ENCODE assay signal across 7 cellular contexts in the genomic region with DNA sequence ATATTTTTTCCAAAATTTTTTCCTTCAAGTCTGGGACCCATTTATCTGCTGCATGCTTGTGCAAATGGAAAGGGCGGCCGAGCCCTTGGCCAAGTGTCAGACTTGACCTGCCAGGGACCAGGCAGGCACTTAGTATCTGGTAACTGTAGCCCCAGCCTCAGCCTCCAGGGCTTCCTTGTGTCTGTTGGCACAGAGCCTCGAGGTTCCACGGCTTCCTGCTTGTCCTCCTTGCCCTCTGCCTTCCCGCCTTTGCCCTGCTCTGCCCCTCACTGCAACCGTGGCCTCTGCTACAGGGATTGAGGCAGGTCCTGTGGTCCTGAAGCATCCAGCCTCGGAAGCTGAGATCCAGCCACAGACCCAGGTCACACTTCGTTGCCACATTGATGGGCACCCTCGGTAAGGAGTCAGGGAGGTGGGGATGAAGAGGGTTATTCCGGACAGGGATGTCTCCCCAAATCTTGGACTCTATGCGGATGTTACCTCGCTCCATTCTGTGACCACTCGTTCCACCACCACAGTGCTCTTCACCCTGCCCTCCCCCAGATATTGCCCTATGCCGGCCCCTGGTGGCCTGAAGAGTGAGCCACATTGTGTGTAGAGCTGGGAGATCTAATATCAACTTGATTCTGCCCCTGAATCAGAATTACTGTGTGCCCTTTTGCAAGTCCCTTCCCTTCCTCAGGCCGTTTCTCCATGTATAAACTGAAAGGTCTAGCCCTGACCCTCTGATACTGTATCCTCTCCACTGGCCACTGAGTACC. TPM values are rescaled to one million over a fixed set of nuclear protein-coding genes. Genes with fewer than 3 reads are reported as not detected.
DNase-seq lines count a peak whose midpoint lies in the region; ATAC-seq and TF ChIP-seq lines count a peak whose summit lies in the region.

No MANE protein-coding gene starts in this region.

- intact Hi-C loops in breast epithelium (cut with DNase I; ENCODE audit: low total_unique reads), result no loop called here

- no peaks in the 10 kb centered on the region for H3K9me3 ChIP-seq in breast epithelium

- H3K27me3 ChIP-seq in breast epithelium, result no peaks in the 10 kb centered on the region

- no peaks in the 10 kb centered on the region for H3K36me3 ChIP-seq in breast epithelium

- no peak overlapping the region for H3K27ac ChIP-seq in breast epithelium

- no peak overlapping the region for H3K4me3 ChIP-seq in breast epithelium

- TF ChIP-seq POLR2A in breast epithelium (IDR thresholded peaks at IDR 0.05), result no peak

- peaks cover 5 to 9% of the 10 kb centered on the region in 2 donors for H3K4me1 ChIP-seq in breast epithelium

- TF ChIP-seq CTCF in GM12872 (IDR thresholded peaks at IDR 0.05; ENCODE audit: insufficient read depth, low read depth, low read length) (peak; percentile 59), breast epithelium (IDR thresholded peaks at IDR 0.05) (peak in 2 of 3 donors; percentile 35 to 62)

- no peak for ATAC-seq in GM21529 (IDR thresholded peaks at IDR 0.05; ENCODE audit: unreplicated experiment)
- no peak for ATAC-seq in HG03378 (IDR thresholded peaks at IDR 0.05; ENCODE audit: unreplicated experiment)
- ATAC-seq in GM19324 (IDR thresholded peaks at IDR 0.05; ENCODE audit: low FRiP score, unreplicated experiment), result no peak

- DNase-seq in NAMALWA (ENCODE audit: low spot score), result peak; percentile 65
- no peak for DNase-seq in breast epithelium (ENCODE audit: low spot score in 2 of 2)
- peak; percentile 28 for DNase-seq in medulla oblongata (ENCODE audit: extremely low spot score)

RNA-seq across cellular contexts. Expression of a gene that starts 41.5 kb away (rescaled TPM):
- 10 to 100 TPM; 18.1 to 32.1 (median 28.5) TPM for total RNA-seq in breast epithelium

RNA-seq across cellular contexts. Expression of a gene that starts 52.4 kb away (rescaled TPM):
- total RNA-seq in breast epithelium, result 10 to 100 TPM; 25.1 to 47.5 (median 43.3) TPM

RNA-seq across cellular contexts. Expression of a gene that starts 53.5 kb away (rescaled TPM):
- 10 to 100 TPM in 2 of 3 donors, 1 to 10 TPM in 1; 7.0 to 57.1 (median 52.1) TPM for total RNA-seq in breast epithelium

Comparison
In these comparisons a context has a peak if more than half of its experiments do, and no peak if none do; other contexts are left out.
1. DNase-seq: peak in NAMALWA (single experiment) and medulla oblongata (single experiment); none in breast epithelium (0 of 2).